ENCODE assay signal across 16 cellular contexts in genomic region chr12:100553851-100554404, GRCh38. TPM values are rescaled to one million over a fixed set of nuclear protein-coding genes. Genes with fewer than 3 reads are reported as not detected.
A peak's percentile ranks its signal among the peaks of the same experiment; 100 is the strongest.
DNase-seq lines count a peak whose midpoint lies in the region; ATAC-seq, FAIRE-seq and TF ChIP-seq lines count a peak whose summit lies in the region.
"Had no signal": no experiment of that assay in that cellular context is flagged by ENCODE, and none has a peak within 500 bp of the region (broad histone marks: within the 10 kb centered on the region; RNA-seq: fewer than 3 reads in every experiment).

No MANE protein-coding gene starts in this region.

- H3K4me3 ChIP-seq in astrocyte (ENCODE audit: insufficient read depth, low read depth, low read length) = no peak overlapping the region
- no peak overlapping the region for H3K4me3 ChIP-seq in upper lobe of right lung
- no peak overlapping the region for H3K4me3 ChIP-seq in gastroesophageal sphincter
- H3K4me3 ChIP-seq: breast epithelium, dorsolateral prefrontal cortex, esophagus muscularis mucosa had no signal

- H3K36me3 Mint-ChIP-seq in astrocyte (ENCODE audit: low read depth, unreplicated experiment) = no peaks in the 10 kb centered on the region
- H3K36me3 Mint-ChIP-seq: natural killer cell had no signal

- ATAC-seq in upper lobe of right lung (peak; percentile 30), gastroesophageal sphincter (no peak)
- ATAC-seq: natural killer cell had no signal

- TF ChIP-seq CTCF in astrocyte (IDR thresholded peaks at IDR 0.05; ENCODE audit: insufficient read depth, low read depth, low read length) (no peak), upper lobe of right lung (IDR thresholded peaks at IDR 0.05) (no peak), gastroesophageal sphincter (IDR thresholded peaks at IDR 0.05) (no peak)

- no peak overlapping the region for H3K4me3 Mint-ChIP-seq in astrocyte (ENCODE audit: unreplicated experiment)
- H3K4me3 Mint-ChIP-seq: activated B cell treated with CpG ODN at 0.5 μM for 24 hours, natural killer cell had no signal

- no peak overlapping the region for H2AFZ ChIP-seq in astrocyte (ENCODE audit: low read depth, low read length)

- no peak for TF ChIP-seq EP300 in gastroesophageal sphincter (IDR thresholded peaks at IDR 0.05)

- intact Hi-C loops in upper lobe of right lung (cut with DNase I) = no loop called here

- H3K9me3 ChIP-seq in astrocyte (ENCODE audit: insufficient read depth, low read depth, low read length) (no peaks in the 10 kb centered on the region), upper lobe of right lung (no peaks in the 10 kb centered on the region), gastroesophageal sphincter (no peaks in the 10 kb centered on the region)
- H3K9me3 ChIP-seq: BE2C, breast epithelium, esophagus muscularis mucosa had no signal

- H3K36me3 ChIP-seq in astrocyte (ENCODE audit: insufficient read depth, low read length) (no peaks in the 10 kb centered on the region), upper lobe of right lung (no peaks in the 10 kb centered on the region), gastroesophageal sphincter (no peaks in the 10 kb centered on the region)
- H3K36me3 ChIP-seq: BE2C, breast epithelium, esophagus muscularis mucosa had no signal

- DNase-seq in LHCN-M2 (ENCODE audit: low read depth) (peak; percentile 36), astrocyte (ENCODE audit: low read depth) (no peak), left kidney (ENCODE audit: low read depth, low spot score) (peak; percentile 10), upper lobe of right lung (no peak), DMS153 treated with DMSO at 0.1 percent for 48 hours (lab: John Stamatoyannopoulos, UW; ENCODE audit: unreplicated experiment) (no peak), GF-D8 (lab: John Stamatoyannopoulos, UW) (no peak)
- DNase-seq: activated B cell treated with CpG ODN at 0.5 μM for 24 hours; activated naive CD4-positive, alpha-beta T cell; dorsolateral prefrontal cortex; natural killer cell; right cardiac atrium; stimulated activated CD4-positive, alpha-beta T cell treated with anti-CD3 and anti-CD28 coated beads, Interleukin-2, amount 100 ng/mL, for 24 hours had no signal

- H3K4me1 ChIP-seq in astrocyte (ENCODE audit: insufficient read depth, low read length) (no peaks in the 10 kb centered on the region), upper lobe of right lung (peaks cover 7% of the 10 kb centered on the region), gastroesophageal sphincter (peaks cover 0 to 6% (median 0%) of the 10 kb centered on the region in 3 donors)
- H3K4me1 ChIP-seq: BE2C, breast epithelium had no signal

- H3K9me3 Mint-ChIP-seq in astrocyte (ENCODE audit: unreplicated experiment) = peaks cover 3% of the 10 kb centered on the region
- H3K9me3 Mint-ChIP-seq: activated B cell treated with CpG ODN at 0.5 μM for 24 hours, natural killer cell had no signal

- no peaks in the 10 kb centered on the region for H4K20me1 ChIP-seq in astrocyte (ENCODE audit: insufficient read depth, low read length)

- no peaks in the 10 kb centered on the region for H3K79me2 ChIP-seq in astrocyte (ENCODE audit: insufficient read depth, low read length)

- peak overlapping the region; percentile 58 for H3K27ac Mint-ChIP-seq in astrocyte (ENCODE audit: unreplicated experiment)
- H3K27ac Mint-ChIP-seq: activated B cell treated with CpG ODN at 0.5 μM for 24 hours, natural killer cell had no signal

- H3K27ac ChIP-seq in astrocyte (ENCODE audit: low read depth, low read length) (no peak overlapping the region), upper lobe of right lung (no peak overlapping the region), gastroesophageal sphincter (no peak overlapping the region)
- H3K27ac ChIP-seq: breast epithelium, dorsolateral prefrontal cortex, esophagus muscularis mucosa had no signal

- no peak overlapping the region for H3K9ac ChIP-seq in astrocyte (ENCODE audit: low read length)

- FAIRE-seq in astrocyte (lab: Jason Lieb, UNC) = no peak

- WGBS in gastroesophageal sphincter (ENCODE audit: low coverage in 1 of 2), 2 donors = 59 to 68% methylated on average over 3 of the region's 3 CpGs

- TF ChIP-seq POLR2A in gastroesophageal sphincter (IDR thresholded peaks at IDR 0.05) = no peak

- H3K27me3 Mint-ChIP-seq in astrocyte (ENCODE audit: low read depth, unreplicated experiment) = no peaks in the 10 kb centered on the region

- no peak overlapping the region for H3K4me2 ChIP-seq in astrocyte (ENCODE audit: low read length)

- peaks cover 3% of the 10 kb centered on the region for H3K4me1 Mint-ChIP-seq in astrocyte (ENCODE audit: low read depth, unreplicated experiment)
- H3K4me1 Mint-ChIP-seq: activated B cell treated with CpG ODN at 0.5 μM for 24 hours, natural killer cell had no signal

- H3K27me3 ChIP-seq in astrocyte (ENCODE audit: insufficient read depth, low read length) (no peaks in the 10 kb centered on the region), upper lobe of right lung (no peaks in the 10 kb centered on the region), gastroesophageal sphincter (no peaks in the 10 kb centered on the region)
- H3K27me3 ChIP-seq: BE2C, breast epithelium, dorsolateral prefrontal cortex, esophagus muscularis mucosa had no signal

RNA-seq across cellular contexts. Expression of gene GAS2L3, which starts 19.6 kb away (rescaled TPM):
- total RNA-seq in LHCN-M2 (2014; rRNA removed) (40.8 and 41.4 TPM in 2 replicates), astrocyte (3.4 and 5.2 TPM in 2 replicates), upper lobe of right lung (15.1 TPM), gastroesophageal sphincter (1 to 10 TPM; 2.5 to 6.5 (median 3.6) TPM)
- 6.8 TPM for polyA plus RNA-seq in LHCN-M2 (2012)

Comparison
In these comparisons a context has a peak if more than half of its experiments do, and no peak if none do; other contexts are left out.
1. DNase-seq: peak in LHCN-M2 (single experiment) and left kidney (single experiment); none in astrocyte (single experiment), upper lobe of right lung (single experiment), DMS153 treated with DMSO at 0.1 percent for 48 hours (single experiment) and GF-D8 (single experiment).